Comparison of ENCODE assay signal across 8 cellular contexts in the genomic region with DNA sequence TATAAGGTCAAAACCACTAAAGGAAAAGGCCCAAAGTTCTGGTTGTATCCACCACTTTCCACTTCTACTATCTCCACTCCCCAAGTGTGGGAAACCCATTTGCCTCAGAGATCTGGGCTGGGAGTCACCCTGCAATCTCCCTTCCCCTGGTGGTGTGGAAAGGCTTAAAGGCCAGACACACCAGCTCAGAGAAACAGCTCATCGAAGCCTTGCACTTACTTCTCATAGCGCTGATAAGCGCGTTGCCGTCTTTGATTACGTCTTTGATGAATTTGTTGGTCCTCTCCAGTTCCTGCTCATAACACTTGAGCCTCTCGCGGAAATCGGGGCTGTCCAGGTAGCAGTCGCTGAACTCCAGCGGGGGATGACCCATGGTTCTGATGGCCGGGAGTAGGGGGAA. TPM values are rescaled to one million over a fixed set of nuclear protein-coding genes. Genes with fewer than 3 reads are reported as not detected.
DNase-seq lines count a peak whose midpoint lies in the region; ATAC-seq and TF ChIP-seq lines count a peak whose summit lies in the region.

No MANE protein-coding gene starts in this region.

- no peaks in the 10 kb centered on the region for H3K9me3 ChIP-seq in testis

- H3K27ac ChIP-seq in testis, result peak overlapping the region in 1 of 2 donors; percentile 68

- H3K36me3 Mint-ChIP-seq in brain, result peaks cover 19% of the 10 kb centered on the region

- H3K27ac Mint-ChIP-seq in brain, result peak overlapping the region; percentile 93 to 98 (median 97)

- peak; percentile 40 for DNase-seq in NCI-H2227 (lab: John Stamatoyannopoulos, UW; ENCODE audit: unreplicated experiment)
- DNase-seq in NCI-H2227 treated with DMSO at 0.1 percent for 48 hours (lab: John Stamatoyannopoulos, UW), result no peak
- no peak for DNase-seq in left colon
- DNase-seq in testis, result no peak
- no peak for DNase-seq in NK-92 (lab: John Stamatoyannopoulos, UW; ENCODE audit: unreplicated experiment)

- no peak for TF ChIP-seq POLR2A in testis (IDR thresholded peaks at IDR 0.05)

- no peaks in the 10 kb centered on the region for H3K4me1 ChIP-seq in testis

- H3K27me3 Mint-ChIP-seq in brain, result peaks cover 14% of the 10 kb centered on the region

- H3K4me1 Mint-ChIP-seq in brain, result peaks cover 39% of the 10 kb centered on the region

- H3K9me3 Mint-ChIP-seq in brain, result peaks cover 0 to 12% (median 0%) of the 10 kb centered on the region in 5 experiments

- H3K4me3 ChIP-seq in testis, result peak overlapping the region; percentile 55 to 67

- intact Hi-C loops in left colon (cut with DNase I, micrococcal nuclease), result no loop called here
- intact Hi-C loops in testis (cut with DNase I; ENCODE audit: low total_unique reads), result no loop called here

- H3K36me3 ChIP-seq in testis (ENCODE audit: low read depth, missing control alignments), result no peaks in the 10 kb centered on the region

- ATAC-seq in left colon, result peak; percentile 14
- no peak for ATAC-seq in HG02610 (IDR thresholded peaks at IDR 0.05; ENCODE audit: unreplicated experiment)
- no peak for ATAC-seq in GM21515 (IDR thresholded peaks at IDR 0.05; ENCODE audit: unreplicated experiment)

- H3K27me3 ChIP-seq in testis, result no peaks in the 10 kb centered on the region

- TF ChIP-seq CTCF in brain (conservative IDR thresholded peaks at IDR 0.05) (no peak), testis (IDR thresholded peaks at IDR 0.05) (no peak)

- H3K4me3 Mint-ChIP-seq in brain, result peak overlapping the region; percentile 90 to 99 (median 96)

- 0% methylated on average over 12 of the region's 12 CpGs; no CpG with 5 or more reads in 1 of the 2 donors for WGBS in testis, 2 donors

RNA-seq across cellular contexts. Expression of a gene that starts 0.6 kb away (rescaled TPM):
- polyA plus RNA-seq in brain (ENCODE audit: insufficient read depth, low read depth, low replicate concordance), result 6.8 TPM
- total RNA-seq in left colon, result 1 to 10 TPM; 5.0 to 7.6 TPM
- 1 to 10 TPM; 5.5 to 5.7 TPM for total RNA-seq in testis
- polyA plus RNA-seq in testis (ENCODE audit: insufficient read depth, low read depth, low replicate concordance), result 2.3 TPM
